Comparison of ENCODE assay signal across 8 cellular contexts in the genomic region with DNA sequence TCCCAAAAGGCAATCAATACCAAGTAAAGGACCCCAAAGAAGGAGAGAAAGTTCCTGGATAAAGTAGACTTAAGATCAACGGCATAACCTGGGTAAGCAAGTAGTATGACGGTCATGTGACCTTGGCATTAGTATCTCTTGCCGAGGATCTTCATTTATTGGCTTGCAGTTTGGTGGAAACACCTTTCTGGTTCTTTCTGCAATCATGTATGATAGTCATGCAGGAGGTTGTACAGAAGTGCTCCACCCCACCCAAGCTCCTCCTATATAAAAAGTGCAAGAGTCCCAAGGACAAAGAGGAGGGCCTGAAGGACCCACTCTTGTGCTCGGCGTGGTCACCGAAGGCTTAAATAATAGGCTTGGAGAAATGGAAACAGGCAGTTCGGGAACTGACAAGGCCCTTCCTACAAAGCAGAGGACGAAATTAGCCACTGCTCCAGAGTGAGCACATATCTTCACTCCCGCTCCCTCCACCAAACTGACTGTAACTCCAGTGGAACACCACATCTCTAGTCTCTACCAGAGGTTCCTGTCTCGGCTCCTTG. TPM values are rescaled to one million over a fixed set of nuclear protein-coding genes. Genes with fewer than 3 reads are reported as not detected.
DNase-seq lines count a peak whose midpoint lies in the region; ATAC-seq and TF ChIP-seq lines count a peak whose summit lies in the region.

No MANE protein-coding gene starts in this region.

- H3K36me3 ChIP-seq in MM.1S (replicated peaks; ENCODE audit: insufficient read depth, low read length) = no peaks in the 10 kb centered on the region; the same call in 1 of the 2 replicates
- H3K36me3 ChIP-seq in right atrium auricular region = peaks cover 9% of the 10 kb centered on the region

- peak overlapping the region; percentile 97 for H3K4me3 Mint-ChIP-seq in activated naive CD8-positive, alpha-beta T cell

- H4K20me1 ChIP-seq in MM.1S (ENCODE audit: insufficient read depth, low read length) = no peaks in the 10 kb centered on the region

- DNase-seq in MM.1S = peak; percentile 52
- peak; percentile 59 for DNase-seq in right atrium auricular region (ENCODE audit: low spot score)
- DNase-seq in skeletal muscle cell (ENCODE audit: low read depth) = no peak
- DNase-seq in posterior vena cava (ENCODE audit: low spot score) = no peak
- DNase-seq in ureter (ENCODE audit: low spot score) = no peak

- peak overlapping the region; percentile 60 for H2AFZ ChIP-seq in MM.1S (ENCODE audit: low read length)

- intact Hi-C loops in posterior vena cava (cut with DNase I) = no loop called here

- H3K27me3 ChIP-seq in MM.1S (replicated peaks; ENCODE audit: insufficient read depth, low read length) (no peaks in the 10 kb centered on the region), right atrium auricular region (no peaks in the 10 kb centered on the region)

- ATAC-seq in GM19438 (IDR thresholded peaks at IDR 0.05; ENCODE audit: low read depth, unreplicated experiment) (peak; percentile 13), HG02571 (IDR thresholded peaks at IDR 0.05; ENCODE audit: unreplicated experiment) (no peak)

- no peaks in the 10 kb centered on the region for H3K9me3 Mint-ChIP-seq in activated naive CD8-positive, alpha-beta T cell (ENCODE audit: low read depth)

- H3K4me1 Mint-ChIP-seq in activated naive CD8-positive, alpha-beta T cell (ENCODE audit: low read depth) = peaks cover 55% of the 10 kb centered on the region

- H3K27me3 Mint-ChIP-seq in activated naive CD8-positive, alpha-beta T cell = no peaks in the 10 kb centered on the region

- H3K27ac Mint-ChIP-seq in activated naive CD8-positive, alpha-beta T cell = peak overlapping the region; percentile 98

- H3K9ac ChIP-seq in MM.1S (ENCODE audit: low read length) = peak overlapping the region; percentile 76

- H3K79me2 ChIP-seq in MM.1S (ENCODE audit: low read length) = peaks cover 69% of the 10 kb centered on the region

- H3K4me3 ChIP-seq in MM.1S (ENCODE audit: low read length) (peak overlapping the region; percentile 95), right atrium auricular region (peak overlapping the region; percentile 65 to 90), skeletal muscle cell (ENCODE audit: low read depth, low read length) (peak overlapping the region; percentile 78)

- peaks cover 2% of the 10 kb centered on the region for H3K36me3 Mint-ChIP-seq in activated naive CD8-positive, alpha-beta T cell

- peak overlapping the region; percentile 71 for H3K4me2 ChIP-seq in MM.1S (ENCODE audit: low read depth, low read length)

- no peaks in the 10 kb centered on the region for H3K9me3 ChIP-seq in MM.1S (replicated peaks; ENCODE audit: insufficient read depth, low read length)
- H3K9me3 ChIP-seq in right atrium auricular region = no peaks in the 10 kb centered on the region

- peak overlapping the region; percentile 74 for H3K27ac ChIP-seq in MM.1S (ENCODE audit: low read length)
- peak overlapping the region; percentile 88 to 91 for H3K27ac ChIP-seq in right atrium auricular region

- H3K9me2 ChIP-seq in MM.1S (replicated peaks; ENCODE audit: insufficient read depth, low read length) = no peaks in the 10 kb centered on the region

- TF ChIP-seq CTCF in MM.1S (IDR thresholded peaks at IDR 0.05; ENCODE audit: low read length) = no peak
- TF ChIP-seq CTCF in right atrium auricular region (IDR thresholded peaks at IDR 0.05) = no peak

- H3F3A ChIP-seq in MM.1S (ENCODE audit: insufficient read depth, low read length) = peaks cover 21% of the 10 kb centered on the region

- H3K4me1 ChIP-seq in MM.1S (ENCODE audit: low read length) (peaks cover 26% of the 10 kb centered on the region), right atrium auricular region (peaks cover 0 to 54% of the 10 kb centered on the region in 2 donors)

RNA-seq across cellular contexts. Expression of a gene that starts 0.8 kb away (rescaled TPM):
- total RNA-seq in right atrium auricular region (100 to 1,000 TPM; 236 to 513 TPM), posterior vena cava (100 to 1,000 TPM; 109 to 115 TPM), ureter (196 TPM)

RNA-seq across cellular contexts. Expression of a gene that starts 16.4 kb away (rescaled TPM):
- total RNA-seq in right atrium auricular region (10 to 100 TPM; 37.0 to 55.2 TPM), posterior vena cava (10 to 100 TPM; 62.1 to 79.3 TPM), ureter (122 TPM)

RNA-seq across cellular contexts. Expression of a gene that starts 32.6 kb away (rescaled TPM):
- total RNA-seq in right atrium auricular region = 100 to 1,000 TPM in 1 of 2 donors, 10 to 100 TPM in 1; 68.5 to 149 TPM
- 10 to 100 TPM in 1 of 2 donors, 1 to 10 TPM in 1; 9.6 to 10.1 TPM for total RNA-seq in posterior vena cava
- total RNA-seq in ureter = 7.6 TPM

RNA-seq across cellular contexts. Expression of a gene that starts 34.4 kb away (rescaled TPM):
- 10 to 100 TPM; 14.5 to 18.4 TPM for total RNA-seq in right atrium auricular region
- total RNA-seq in posterior vena cava = 10 to 100 TPM; 29.4 to 40.7 TPM
- total RNA-seq in ureter = 103 TPM

RNA-seq across cellular contexts. Expression of a gene that starts 39.3 kb away (rescaled TPM):
- total RNA-seq in right atrium auricular region = not detected
- not detected for total RNA-seq in posterior vena cava
- total RNA-seq in ureter = 0.49 TPM

Comparison
In these comparisons a context has a peak if more than half of its experiments do, and no peak if none do; other contexts are left out.
1. DNase-seq: peak in MM.1S (single experiment) and right atrium auricular region (single experiment); none in skeletal muscle cell (single experiment), posterior vena cava (single experiment) and ureter (single experiment).
2. Peak in every context shown above with its lines, with median percentiles within 50 percentile points of each other: H3K4me3 ChIP-seq.